ENCODE assay signal across 7 cellular contexts in genomic region chr4:183658362-183659028, GRCh38. TPM values are rescaled to one million over a fixed set of nuclear protein-coding genes. Genes with fewer than 3 reads are reported as not detected.
DNase-seq lines count a peak whose midpoint lies in the region; ATAC-seq, FAIRE-seq and TF ChIP-seq lines count a peak whose summit lies in the region.

No MANE protein-coding gene starts in this region.

- peaks cover 24% of the 10 kb centered on the region for H3K36me3 ChIP-seq in RWPE2 (ENCODE audit: low read depth)
- no peaks in the 10 kb centered on the region for H3K36me3 ChIP-seq in breast epithelium
- H3K36me3 ChIP-seq in kidney (ENCODE audit: control insufficient read depth in 1 of 2, insufficient read depth in 2 of 2, low read length in 2 of 2), result peaks cover 0 to 6% of the 10 kb centered on the region in 2 donors

- peak overlapping the region; percentile 43 for H3K27ac ChIP-seq in RWPE2 (ENCODE audit: poor library complexity, severe bottlenecking)
- H3K27ac ChIP-seq in breast epithelium, result peak overlapping the region; percentile 94 to 98
- peak overlapping the region; percentile 56 to 67 for H3K27ac ChIP-seq in kidney (ENCODE audit: low read depth in 2 of 2, low read length in 2 of 2)

- TF ChIP-seq POLR2A in breast epithelium (IDR thresholded peaks at IDR 0.05), result no peak

- H3K9me3 ChIP-seq in RWPE2 (ENCODE audit: severe bottlenecking) (no peaks in the 10 kb centered on the region), breast epithelium (no peaks in the 10 kb centered on the region), kidney (ENCODE audit: control insufficient read depth in 1 of 2, low read length in 2 of 2) (no peaks in the 10 kb centered on the region)

- H3K4me1 ChIP-seq in RWPE2 (ENCODE audit: insufficient read depth, poor library complexity, severe bottlenecking) (peaks cover 13% of the 10 kb centered on the region), breast epithelium (no peaks in the 10 kb centered on the region), kidney (ENCODE audit: control insufficient read depth in 1 of 2, insufficient read depth in 1 of 2, low read depth in 1 of 2, low read length in 2 of 2) (peaks cover 2 to 15% of the 10 kb centered on the region in 2 donors)

- peak; percentile 45 for DNase-seq in GM13976 (ENCODE audit: low spot score)
- DNase-seq in RWPE2 (ENCODE audit: low spot score), result no peak
- no peak for DNase-seq in breast epithelium (ENCODE audit: low spot score in 2 of 2)
- peak; percentile 78 for DNase-seq in kidney
- peak; percentile 29 to 31 for DNase-seq in stimulated activated CD4-positive, alpha-beta T cell treated with anti-CD3 and anti-CD28 coated beads, Interleukin-2, amount 100 ng/mL, for 24 hours
- DNase-seq in NCI-H2029 treated with DMSO at 0.1 percent for 48 hours (lab: John Stamatoyannopoulos, UW), result no peak

- no peak for FAIRE-seq in kidney (lab: Jason Lieb, UNC)

- ATAC-seq in HG02610 (IDR thresholded peaks at IDR 0.05; ENCODE audit: unreplicated experiment) (peak; percentile 28), RWPE2 (ENCODE audit: low read depth) (peak; percentile 24)

- in situ Hi-C loops in GM13976 (cut with MboI; ENCODE audit: low sequenced_read_pairs, unreplicated experiment), result no loop called here

- peak overlapping the region; percentile 88 for H3K4me3 ChIP-seq in RWPE2 (ENCODE audit: severe bottlenecking)
- H3K4me3 ChIP-seq in breast epithelium, result peak overlapping the region; percentile 75 to 90 (median 88)
- peak overlapping the region; percentile 72 to 95 for H3K4me3 ChIP-seq in kidney (ENCODE audit: low read length in 2 of 2)

- TF ChIP-seq CTCF in GM13976 (IDR thresholded peaks at IDR 0.05; ENCODE audit: borderline replicate concordance, control extremely low read depth, extremely low read depth, insufficient read depth, missing control alignments) (no peak), RWPE2 (IDR thresholded peaks at IDR 0.05; ENCODE audit: poor library complexity, severe bottlenecking) (no peak), breast epithelium (IDR thresholded peaks at IDR 0.05) (no peak), kidney (IDR thresholded peaks at IDR 0.05; ENCODE audit: borderline replicate concordance, extremely low read depth, insufficient read depth) (no peak)

- peak overlapping the region; percentile 30 to 79 for H3K9ac ChIP-seq in kidney (ENCODE audit: low read length in 2 of 2)

- H3K27me3 ChIP-seq in RWPE2 (ENCODE audit: insufficient read depth, poor library complexity, severe bottlenecking) (no peaks in the 10 kb centered on the region), breast epithelium (no peaks in the 10 kb centered on the region)

- intact Hi-C loops in breast epithelium (cut with DNase I; ENCODE audit: low total_unique reads), result no loop called here
- intact Hi-C loops in kidney (cut with DNase I), result no loop called here

RNA-seq across cellular contexts. Expression of gene RWDD4, which starts 0.5 kb away (rescaled TPM):
- total RNA-seq in breast epithelium, result 10 to 100 TPM; 19.3 to 27.2 (median 20.8) TPM
- 17.7 TPM for total RNA-seq in kidney
- 19.1 TPM for polyA plus RNA-seq in kidney (ENCODE audit: insufficient read depth, low read depth, low replicate concordance)

RNA-seq across cellular contexts. Expression of gene TRAPPC11, which starts 0.6 kb away (rescaled TPM):
- 10 to 100 TPM; 39.0 to 86.8 (median 43.0) TPM for total RNA-seq in breast epithelium
- total RNA-seq in kidney, result 43.1 TPM
- 13.8 TPM for polyA plus RNA-seq in kidney (ENCODE audit: insufficient read depth, low read depth, low replicate concordance)

Comparison
In these comparisons a context has a peak if more than half of its experiments do, and no peak if none do; other contexts are left out.
1. DNase-seq: peak in GM13976 (single experiment), kidney (single experiment) and stimulated activated CD4-positive, alpha-beta T cell treated with anti-CD3 and anti-CD28 coated beads, Interleukin-2, amount 100 ng/mL, for 24 hours (2 of 2); none in RWPE2 (single experiment), breast epithelium (0 of 2) and NCI-H2029 treated with DMSO at 0.1 percent for 48 hours (single experiment).
2. H3K27ac ChIP-seq: peak in every context shown above with its lines; median percentile 96 in breast epithelium; 62 in kidney; 43 in RWPE2.
3. Peak in every context shown above with its lines, with median percentiles within 50 percentile points of each other: H3K4me3 ChIP-seq.